In genomic region chr16:27181020-27181419, GRCh38 we compare ENCODE assay signal across 16 cellular contexts. TPM values are rescaled to one million over a fixed set of nuclear protein-coding genes. Genes with fewer than 3 reads are reported as not detected.
DNase-seq lines count a peak whose midpoint lies in the region; ATAC-seq and TF ChIP-seq lines count a peak whose summit lies in the region.
"Had no signal": no experiment of that assay in that cellular context is flagged by ENCODE, and none has a peak within 500 bp of the region (broad histone marks: within the 10 kb centered on the region; RNA-seq: fewer than 3 reads in every experiment).

No MANE protein-coding gene starts in this region.

- H3K9ac ChIP-seq in OCI-LY1 (ENCODE audit: low read length), result no peak overlapping the region

- H3K27ac ChIP-seq in OCI-LY1 (ENCODE audit: low read depth, low read length, poor library complexity, severe bottlenecking), result no peak overlapping the region
- H3K27ac ChIP-seq: C4-2B, neutrophil had no signal

- H3K36me3 ChIP-seq in BE2C, result no peaks in the 10 kb centered on the region
- no peaks in the 10 kb centered on the region for H3K36me3 ChIP-seq in OCI-LY1 (ENCODE audit: insufficient read depth, low read length)
- H3K36me3 ChIP-seq: neutrophil had no signal

- H3K4me3 ChIP-seq in BE2C (ENCODE audit: low read depth, low read length) (no peak overlapping the region), OCI-LY1 (ENCODE audit: low read depth, low read length, poor library complexity, severe bottlenecking) (no peak overlapping the region), fibroblast of mammary gland (ENCODE audit: control insufficient read depth, low read depth, low read length) (no peak overlapping the region)
- H3K4me3 ChIP-seq: lung had no signal

- no peaks in the 10 kb centered on the region for H3K9me3 ChIP-seq in BE2C
- no peaks in the 10 kb centered on the region for H3K9me3 ChIP-seq in OCI-LY1 (ENCODE audit: low read length)
- H3K9me3 ChIP-seq: neutrophil had no signal

- H3K9me2 ChIP-seq in OCI-LY1 (ENCODE audit: low read depth, low read length), result no peaks in the 10 kb centered on the region

- no peak overlapping the region for H2AFZ ChIP-seq in OCI-LY1 (ENCODE audit: low read length)

- peak; percentile 18; the same call in 1 of the 2 replicates for TF ChIP-seq CTCF in BE2C (IDR thresholded peaks at IDR 0.05; ENCODE audit: low read depth, low read length)
- peak; percentile 45; the same call in 2 of the 3 replicates for TF ChIP-seq CTCF in GM12872 (IDR thresholded peaks at IDR 0.05; ENCODE audit: insufficient read depth, low read depth, low read length)
- TF ChIP-seq CTCF in OCI-LY1 (IDR thresholded peaks at IDR 0.05; ENCODE audit: low read length), result peak; percentile 25; the same call in 1 of the 2 replicates
- peak; percentile 7 for TF ChIP-seq CTCF in fibroblast of mammary gland (conservative IDR thresholded peaks at IDR 0.05; ENCODE audit: control insufficient read depth, insufficient read depth, low read depth, low read length)

- no peaks in the 10 kb centered on the region for H4K20me1 ChIP-seq in OCI-LY1 (ENCODE audit: insufficient read depth, low read length)

- no peak overlapping the region for H3K4me2 ChIP-seq in OCI-LY1 (ENCODE audit: low read length)

- H3F3A ChIP-seq in OCI-LY1 (ENCODE audit: insufficient read depth, low read length), result no peaks in the 10 kb centered on the region

- no peaks in the 10 kb centered on the region for H3K79me2 ChIP-seq in OCI-LY1 (ENCODE audit: insufficient read depth, low read length)

- DNase-seq in BE2C (no peak), fibroblast of mammary gland (ENCODE audit: low read depth) (no peak), NCI-H1930 (lab: John Stamatoyannopoulos, UW) (no peak), DMS53 treated with DMSO at 0.1 percent for 48 hours (lab: John Stamatoyannopoulos, UW; ENCODE audit: unreplicated experiment) (no peak)
- DNase-seq: activated CD4-positive, alpha-beta T cell treated with anti-CD3 and anti-CD28 coated beads, Interleukin-2, amount 50 U/mL, for 48 hours; GF-D8; KBM-7; substantia nigra; T-helper 9 cell had no signal

- no peaks in the 10 kb centered on the region for H3K27me3 ChIP-seq in BE2C
- H3K27me3 ChIP-seq in OCI-LY1 (ENCODE audit: insufficient read depth, low read length), result no peaks in the 10 kb centered on the region
- H3K27me3 ChIP-seq: neutrophil had no signal

- H3K4me1 ChIP-seq in BE2C (no peaks in the 10 kb centered on the region), OCI-LY1 (ENCODE audit: insufficient read depth, low read length, severe bottlenecking) (peaks cover 12% of the 10 kb centered on the region)

- no peak for ATAC-seq in HG02623 (IDR thresholded peaks at IDR 0.05; ENCODE audit: unreplicated experiment)
- no peak for ATAC-seq in HG02798 (IDR thresholded peaks at IDR 0.05; ENCODE audit: poor library complexity, unreplicated experiment)

RNA-seq across cellular contexts. Expression of gene KDM8, which starts 22.3 kb away (rescaled TPM):
- polyA plus RNA-seq in BE2C (2012; ENCODE audit: insufficient read depth, insufficient read length, low read depth), result 18.1 TPM
